8 cellular contexts compared by ENCODE assay signal in the genomic region with DNA sequence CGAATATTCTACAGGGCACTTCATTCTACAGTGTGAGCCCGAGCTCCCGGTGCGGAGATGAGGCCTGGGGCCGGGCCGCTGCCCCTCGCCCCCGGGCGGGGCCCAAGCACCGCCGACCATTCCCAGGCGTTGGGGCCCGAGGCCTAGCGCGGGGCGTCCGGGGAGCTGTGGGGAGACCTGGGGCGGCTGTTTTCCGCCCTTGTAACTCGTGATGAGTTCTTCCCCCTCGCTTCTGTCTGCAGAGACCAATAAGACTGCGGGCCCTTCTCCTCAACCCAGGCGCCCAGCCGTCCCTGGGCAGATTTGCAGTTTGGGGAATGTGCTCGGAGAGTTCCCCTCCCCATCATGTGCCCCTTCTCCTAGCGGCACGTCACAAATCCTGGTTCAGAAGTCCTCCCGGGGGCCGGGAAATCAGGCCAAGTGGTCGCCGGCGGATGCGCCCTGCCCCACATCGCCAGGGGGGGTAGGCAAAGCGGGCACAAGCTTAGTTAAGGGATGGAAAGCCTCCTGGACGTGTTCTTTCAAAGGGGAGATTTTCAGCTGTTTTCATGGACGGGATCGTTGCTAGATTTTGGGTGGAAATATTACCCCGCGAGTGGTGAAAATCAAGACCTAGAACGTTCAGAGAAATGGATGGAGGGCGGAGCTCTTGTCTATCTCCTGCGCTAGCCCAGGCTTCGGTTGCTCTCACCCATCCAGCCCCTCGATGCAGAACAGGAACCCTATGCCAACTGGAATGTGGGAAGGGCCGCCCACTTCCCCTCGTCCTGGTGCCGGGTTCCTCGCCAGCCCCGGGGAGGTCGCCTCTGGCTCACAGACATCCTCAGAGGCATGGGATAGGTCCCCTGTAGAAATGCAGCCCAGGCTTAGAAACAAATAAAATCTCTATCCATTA. TPM values are rescaled to one million over a fixed set of nuclear protein-coding genes. Genes with fewer than 3 reads are reported as not detected.
DNase-seq lines count a peak whose midpoint lies in the region; ATAC-seq and TF ChIP-seq lines count a peak whose summit lies in the region.

No MANE protein-coding gene starts in this region.

- no peaks in the 10 kb centered on the region for H3K9me3 Mint-ChIP-seq in activated naive CD4-positive, alpha-beta T cell treated with anti-CD3 and anti-CD28 coated beads, Interleukin-2, amount 10 ng/mL, durations not matched to agents 7 days and 5 days
- H3K9me3 Mint-ChIP-seq in type B pancreatic cell = peaks cover 8% of the 10 kb centered on the region

- peak overlapping the region; percentile 98 for H3K27ac Mint-ChIP-seq in activated naive CD4-positive, alpha-beta T cell treated with anti-CD3 and anti-CD28 coated beads, Interleukin-2, amount 10 ng/mL, durations not matched to agents 7 days and 5 days
- peak overlapping the region; percentile 99 for H3K27ac Mint-ChIP-seq in type B pancreatic cell

- H3K27ac ChIP-seq in neutrophil = peak overlapping the region; percentile 97

- peak overlapping the region; percentile 86 for H3K4me3 Mint-ChIP-seq in activated naive CD4-positive, alpha-beta T cell treated with anti-CD3 and anti-CD28 coated beads, Interleukin-2, amount 10 ng/mL, durations not matched to agents 7 days and 5 days
- H3K4me3 Mint-ChIP-seq in type B pancreatic cell = peak overlapping the region; percentile 97

- H3K9me3 ChIP-seq in neutrophil = peaks cover 13% of the 10 kb centered on the region

- H3K36me3 ChIP-seq in neutrophil = no peaks in the 10 kb centered on the region

- H3K4me1 Mint-ChIP-seq in activated naive CD4-positive, alpha-beta T cell treated with anti-CD3 and anti-CD28 coated beads, Interleukin-2, amount 10 ng/mL, durations not matched to agents 7 days and 5 days = peaks cover 26% of the 10 kb centered on the region
- H3K4me1 Mint-ChIP-seq in type B pancreatic cell (ENCODE audit: unreplicated experiment) = peaks cover 22% of the 10 kb centered on the region

- peak overlapping the region; percentile 60 to 83 for H3K4me3 ChIP-seq in neutrophil (ENCODE audit: low read depth in 1 of 2, low read length in 1 of 2)

- ATAC-seq in HG02884 (IDR thresholded peaks at IDR 0.05; ENCODE audit: unreplicated experiment) = peak; percentile 7

- H3K4me1 ChIP-seq in neutrophil (ENCODE audit: control insufficient read depth in 1 of 2, insufficient read depth in 1 of 2, low read depth in 1 of 2, low read length in 1 of 2) = peaks cover 19 to 21% of the 10 kb centered on the region in 2 experiments

- peaks cover 10% of the 10 kb centered on the region for H3K27me3 ChIP-seq in neutrophil

- H3K36me3 Mint-ChIP-seq in activated naive CD4-positive, alpha-beta T cell treated with anti-CD3 and anti-CD28 coated beads, Interleukin-2, amount 10 ng/mL, durations not matched to agents 7 days and 5 days = no peaks in the 10 kb centered on the region
- peaks cover 7% of the 10 kb centered on the region for H3K36me3 Mint-ChIP-seq in type B pancreatic cell

- CTCF ChIA-PET in activated naive CD4-positive, alpha-beta T cell treated with anti-CD3 and anti-CD28 coated beads, Interleukin-2, amount 10 ng/mL, durations not matched to agents 7 days and 5 days (lab: Charles Lee) = interaction anchor here (1.2 to 2.4 kb wide), 4 partner anchors 10 to 411 kb away, joined by 4 to 15 read pairs (median 6); no protein-coding TSS in a partner anchor

- DNase-seq in activated gamma-delta T cell treated with Interleukin-2 at 50 U/mL for 16 hours (peak; percentile 42), activated gamma-delta T cell (lab: John Stamatoyannopoulos, UW) (no peak), NCI-H748 treated with DMSO at 0.1 percent for 48 hours (lab: John Stamatoyannopoulos, UW) (peak; percentile 39), globus pallidus (ENCODE audit: low spot score) (peak; percentile 66), type B pancreatic cell (ENCODE audit: extremely low spot score, unreplicated experiment) (no peak)
- peak; percentile 60 for DNase-seq in activated naive CD4-positive, alpha-beta T cell treated with anti-CD3 and anti-CD28 coated beads, Interleukin-2, amount 10 ng/mL, durations not matched to agents 7 days and 5 days

- TF ChIP-seq CTCF in neutrophil (IDR thresholded peaks at IDR 0.05) (no peak), type B pancreatic cell (conservative IDR thresholded peaks at IDR 0.05) (no peak)

- peaks cover 39% of the 10 kb centered on the region for H3K27me3 Mint-ChIP-seq in activated naive CD4-positive, alpha-beta T cell treated with anti-CD3 and anti-CD28 coated beads, Interleukin-2, amount 10 ng/mL, durations not matched to agents 7 days and 5 days
- peaks cover 9% of the 10 kb centered on the region for H3K27me3 Mint-ChIP-seq in type B pancreatic cell

RNA-seq across cellular contexts. Expression of a gene that starts 18.8 kb away (rescaled TPM):
- total RNA-seq in type B pancreatic cell (ENCODE audit: low replicate concordance) = 9.4 and 10.0 TPM in 2 replicates

RNA-seq across cellular contexts. Expression of a gene that starts 47.3 kb away (rescaled TPM):
- total RNA-seq in type B pancreatic cell (ENCODE audit: low replicate concordance) = 2.3 and 2.8 TPM in 2 replicates

Comparison
In these comparisons a context has a peak if more than half of its experiments do, and no peak if none do; other contexts are left out.
1. DNase-seq: peak in activated gamma-delta T cell treated with Interleukin-2 at 50 U/mL for 16 hours (single experiment), NCI-H748 treated with DMSO at 0.1 percent for 48 hours (single experiment), activated naive CD4-positive, alpha-beta T cell treated with anti-CD3 and anti-CD28 coated beads, Interleukin-2, amount 10 ng/mL, durations not matched to agents 7 days and 5 days (single experiment) and globus pallidus (single experiment); none in activated gamma-delta T cell (single experiment) and type B pancreatic cell (single experiment).